In genomic region chr6:166834049-166834448, GRCh38 we compare ENCODE assay signal across 19 cellular contexts.
"Had no signal": no experiment of that assay in that cellular context is flagged by ENCODE, and none has a peak within 500 bp of the region (broad histone marks: within the 10 kb centered on the region; RNA-seq: fewer than 3 reads in every experiment).

No MANE protein-coding gene starts in this region.

- H3K9me3 Mint-ChIP-seq: effector memory CD8-positive, alpha-beta T cell; neural crest cell had no signal

- H3K27ac Mint-ChIP-seq: dendritic cell treated with granulocyte-macrophage colony-stimulating factor and Interleukin-4, amounts not matched to agents 40 ng/mL and 50 ng/mL, for 4 days; effector memory CD8-positive, alpha-beta T cell; naive thymus-derived CD8-positive, alpha-beta T cell had no signal

- H3K4me3 ChIP-seq: esophagus muscularis mucosa, gastrocnemius medialis, mucosa of descending colon, stomach, thoracic aorta, transverse colon had no signal

- H3K36me3 Mint-ChIP-seq: naive thymus-derived CD8-positive, alpha-beta T cell had no signal

- H3K27me3 Mint-ChIP-seq: effector memory CD8-positive, alpha-beta T cell had no signal

- H3K4me3 Mint-ChIP-seq: dendritic cell treated with granulocyte-macrophage colony-stimulating factor and Interleukin-4, amounts not matched to agents 40 ng/mL and 50 ng/mL, for 4 days; effector memory CD8-positive, alpha-beta T cell; naive thymus-derived CD8-positive, alpha-beta T cell; neural crest cell had no signal

- H3K4me1 Mint-ChIP-seq: neural crest cell had no signal

- DNase-seq: effector memory CD8-positive, alpha-beta T cell; gastrocnemius medialis; islet precursor cell; mammary epithelial cell; mucosa of descending colon; naive thymus-derived CD8-positive, alpha-beta T cell; posterior cingulate gyrus; stimulated activated CD4-positive, alpha-beta T cell treated with anti-CD3 and anti-CD28 coated beads, Interleukin-2, amount 100 ng/mL, for 24 hours; stimulated activated CD4-positive, alpha-beta T cell treated with anti-CD3 and anti-CD28 coated beads, Interleukin-4, amount 100 ng/mL, for 4 hours; stimulated activated naive CD4-positive, alpha-beta T cell; stomach; substantia nigra; transverse colon had no signal

- ATAC-seq: effector memory CD8-positive, alpha-beta T cell; gastrocnemius medialis; left lobe of liver; mucosa of descending colon; naive thymus-derived CD8-positive, alpha-beta T cell; sciatic nerve had no signal
